Comparison of ENCODE assay signal across 1 cellular context in the genomic region with DNA sequence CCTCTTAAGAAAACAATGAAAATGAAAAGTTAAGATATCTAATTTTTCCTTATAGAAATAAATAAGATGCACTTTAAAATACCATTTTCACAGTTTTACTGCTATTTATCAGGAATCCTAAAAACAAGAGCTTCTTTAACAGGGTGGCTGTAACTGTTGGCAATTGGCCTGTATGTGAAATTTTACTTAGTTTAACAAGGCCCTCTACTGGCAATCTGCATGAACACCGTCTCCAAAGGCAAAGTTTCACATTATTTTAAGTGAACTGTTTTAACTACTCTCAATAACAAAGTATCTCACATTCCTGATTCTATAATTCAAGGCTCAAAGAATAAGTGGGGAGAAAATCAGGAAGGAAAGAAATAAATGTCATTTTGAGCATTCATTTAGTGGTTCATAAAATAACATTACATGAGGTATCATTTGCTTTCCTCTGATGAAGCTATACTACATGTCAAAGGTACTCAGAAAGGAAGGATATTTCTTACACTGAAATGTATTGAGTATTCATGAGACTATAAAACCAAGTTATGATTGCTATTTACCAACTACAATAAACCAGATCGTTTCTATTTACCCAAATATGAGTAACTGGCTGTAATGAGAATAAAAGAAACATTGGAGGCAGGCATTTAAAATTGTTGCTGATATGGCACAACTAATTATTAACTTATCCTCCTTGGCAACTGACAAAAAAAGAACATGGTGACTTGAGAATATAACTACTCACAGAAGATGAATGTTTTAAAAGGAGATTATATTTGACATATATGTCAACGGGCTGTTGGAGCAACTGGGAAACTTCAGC.
TF ChIP-seq lines count a peak whose summit lies in the region.

No MANE protein-coding gene starts in this region.

TF ChIP-seq in GM23338, 12 proteins besides CTCF, POLR2A, EP300 and RAD21:
- TF ChIP-seq, protein P1, sequence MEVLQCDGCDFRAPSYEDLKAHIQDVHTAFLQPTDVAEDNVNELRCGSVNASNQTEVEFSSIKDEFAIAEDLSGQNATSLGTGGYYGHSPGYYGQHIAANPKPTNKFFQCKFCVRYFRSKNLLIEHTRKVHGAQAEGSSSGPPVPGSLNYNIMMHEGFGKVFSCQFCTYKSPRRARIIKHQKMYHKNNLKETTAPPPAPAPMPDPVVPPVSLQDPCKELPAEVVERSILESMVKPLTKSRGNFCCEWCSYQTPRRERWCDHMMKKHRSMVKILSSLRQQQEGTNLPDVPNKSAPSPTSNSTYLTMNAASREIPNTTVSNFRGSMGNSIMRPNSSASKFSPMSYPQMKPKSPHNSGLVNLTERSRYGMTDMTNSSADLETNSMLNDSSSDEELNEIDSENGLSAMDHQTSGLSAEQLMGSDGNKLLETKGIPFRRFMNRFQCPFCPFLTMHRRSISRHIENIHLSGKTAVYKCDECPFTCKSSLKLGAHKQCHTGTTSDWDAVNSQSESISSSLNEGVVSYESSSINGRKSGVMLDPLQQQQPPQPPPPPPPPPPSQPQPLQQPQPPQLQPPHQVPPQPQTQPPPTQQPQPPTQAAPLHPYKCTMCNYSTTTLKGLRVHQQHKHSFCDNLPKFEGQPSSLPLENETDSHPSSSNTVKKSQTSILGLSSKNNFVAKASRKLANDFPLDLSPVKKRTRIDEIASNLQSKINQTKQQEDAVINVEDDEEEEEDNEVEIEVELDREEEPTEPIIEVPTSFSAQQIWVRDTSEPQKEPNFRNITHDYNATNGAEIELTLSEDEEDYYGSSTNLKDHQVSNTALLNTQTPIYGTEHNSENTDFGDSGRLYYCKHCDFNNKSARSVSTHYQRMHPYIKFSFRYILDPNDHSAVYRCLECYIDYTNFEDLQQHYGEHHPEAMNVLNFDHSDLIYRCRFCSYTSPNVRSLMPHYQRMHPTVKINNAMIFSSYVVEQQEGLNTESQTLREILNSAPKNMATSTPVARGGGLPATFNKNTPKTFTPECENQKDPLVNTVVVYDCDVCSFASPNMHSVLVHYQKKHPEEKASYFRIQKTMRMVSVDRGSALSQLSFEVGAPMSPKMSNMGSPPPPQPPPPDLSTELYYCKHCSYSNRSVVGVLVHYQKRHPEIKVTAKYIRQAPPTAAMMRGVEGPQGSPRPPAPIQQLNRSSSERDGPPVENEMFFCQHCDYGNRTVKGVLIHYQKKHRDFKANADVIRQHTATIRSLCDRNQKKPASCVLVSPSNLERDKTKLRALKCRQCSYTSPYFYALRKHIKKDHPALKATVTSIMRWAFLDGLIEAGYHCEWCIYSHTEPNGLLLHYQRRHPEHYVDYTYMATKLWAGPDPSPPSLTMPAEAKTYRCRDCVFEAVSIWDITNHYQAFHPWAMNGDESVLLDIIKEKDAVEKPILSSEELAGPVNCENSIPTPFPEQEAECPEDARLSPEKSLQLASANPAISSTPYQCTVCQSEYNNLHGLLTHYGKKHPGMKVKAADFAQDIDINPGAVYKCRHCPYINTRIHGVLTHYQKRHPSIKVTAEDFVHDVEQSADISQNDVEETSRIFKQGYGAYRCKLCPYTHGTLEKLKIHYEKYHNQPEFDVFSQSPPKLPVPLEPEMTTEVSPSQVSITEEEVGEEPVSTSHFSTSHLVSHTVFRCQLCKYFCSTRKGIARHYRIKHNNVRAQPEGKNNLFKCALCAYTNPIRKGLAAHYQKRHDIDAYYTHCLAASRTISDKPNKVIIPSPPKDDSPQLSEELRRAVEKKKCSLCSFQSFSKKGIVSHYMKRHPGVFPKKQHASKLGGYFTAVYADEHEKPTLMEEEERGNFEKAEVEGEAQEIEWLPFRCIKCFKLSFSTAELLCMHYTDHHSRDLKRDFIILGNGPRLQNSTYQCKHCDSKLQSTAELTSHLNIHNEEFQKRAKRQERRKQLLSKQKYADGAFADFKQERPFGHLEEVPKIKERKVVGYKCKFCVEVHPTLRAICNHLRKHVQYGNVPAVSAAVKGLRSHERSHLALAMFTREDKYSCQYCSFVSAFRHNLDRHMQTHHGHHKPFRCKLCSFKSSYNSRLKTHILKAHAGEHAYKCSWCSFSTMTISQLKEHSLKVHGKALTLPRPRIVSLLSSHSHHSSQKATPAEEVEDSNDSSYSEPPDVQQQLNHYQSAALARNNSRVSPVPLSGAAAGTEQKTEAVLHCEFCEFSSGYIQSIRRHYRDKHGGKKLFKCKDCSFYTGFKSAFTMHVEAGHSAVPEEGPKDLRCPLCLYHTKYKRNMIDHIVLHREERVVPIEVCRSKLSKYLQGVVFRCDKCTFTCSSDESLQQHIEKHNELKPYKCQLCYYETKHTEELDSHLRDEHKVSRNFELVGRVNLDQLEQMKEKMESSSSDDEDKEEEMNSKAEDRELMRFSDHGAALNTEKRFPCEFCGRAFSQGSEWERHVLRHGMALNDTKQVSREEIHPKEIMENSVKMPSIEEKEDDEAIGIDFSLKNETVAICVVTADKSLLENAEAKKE (CRISPR knock-in tag; IDR thresholded peaks at IDR 0.05), result no peak
- TF ChIP-seq ZNF114 (CRISPR knock-in tag; IDR thresholded peaks at IDR 0.05) (no peak), NANOG (IDR thresholded peaks at IDR 0.05; ENCODE audit: borderline replicate concordance) (no peak), STAT1 (IDR thresholded peaks at IDR 0.05; ENCODE audit: unreplicated experiment) (no peak), ZNF331 (CRISPR knock-in tag; IDR thresholded peaks at IDR 0.05; ENCODE audit: low read depth) (no peak), JUNB (IDR thresholded peaks at IDR 0.05; ENCODE audit: unreplicated experiment) (no peak), CREB1 (CRISPR knock-in tag; IDR thresholded peaks at IDR 0.05; ENCODE audit: low read depth) (no peak), POLR2AphosphoS5 (IDR thresholded peaks at IDR 0.05; ENCODE audit: low read depth) (no peak), EZH2 (IDR thresholded peaks at IDR 0.05; ENCODE audit: low read depth, unreplicated experiment) (no peak), EZH2phosphoT487 (IDR thresholded peaks at IDR 0.05; ENCODE audit: unreplicated experiment) (no peak)
- TF ChIP-seq, protein P2, sequence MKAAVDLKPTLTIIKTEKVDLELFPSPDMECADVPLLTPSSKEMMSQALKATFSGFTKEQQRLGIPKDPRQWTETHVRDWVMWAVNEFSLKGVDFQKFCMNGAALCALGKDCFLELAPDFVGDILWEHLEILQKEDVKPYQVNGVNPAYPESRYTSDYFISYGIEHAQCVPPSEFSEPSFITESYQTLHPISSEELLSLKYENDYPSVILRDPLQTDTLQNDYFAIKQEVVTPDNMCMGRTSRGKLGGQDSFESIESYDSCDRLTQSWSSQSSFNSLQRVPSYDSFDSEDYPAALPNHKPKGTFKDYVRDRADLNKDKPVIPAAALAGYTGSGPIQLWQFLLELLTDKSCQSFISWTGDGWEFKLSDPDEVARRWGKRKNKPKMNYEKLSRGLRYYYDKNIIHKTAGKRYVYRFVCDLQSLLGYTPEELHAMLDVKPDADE (IDR thresholded peaks at IDR 0.05), result no peak
- TF ChIP-seq, protein P3, sequence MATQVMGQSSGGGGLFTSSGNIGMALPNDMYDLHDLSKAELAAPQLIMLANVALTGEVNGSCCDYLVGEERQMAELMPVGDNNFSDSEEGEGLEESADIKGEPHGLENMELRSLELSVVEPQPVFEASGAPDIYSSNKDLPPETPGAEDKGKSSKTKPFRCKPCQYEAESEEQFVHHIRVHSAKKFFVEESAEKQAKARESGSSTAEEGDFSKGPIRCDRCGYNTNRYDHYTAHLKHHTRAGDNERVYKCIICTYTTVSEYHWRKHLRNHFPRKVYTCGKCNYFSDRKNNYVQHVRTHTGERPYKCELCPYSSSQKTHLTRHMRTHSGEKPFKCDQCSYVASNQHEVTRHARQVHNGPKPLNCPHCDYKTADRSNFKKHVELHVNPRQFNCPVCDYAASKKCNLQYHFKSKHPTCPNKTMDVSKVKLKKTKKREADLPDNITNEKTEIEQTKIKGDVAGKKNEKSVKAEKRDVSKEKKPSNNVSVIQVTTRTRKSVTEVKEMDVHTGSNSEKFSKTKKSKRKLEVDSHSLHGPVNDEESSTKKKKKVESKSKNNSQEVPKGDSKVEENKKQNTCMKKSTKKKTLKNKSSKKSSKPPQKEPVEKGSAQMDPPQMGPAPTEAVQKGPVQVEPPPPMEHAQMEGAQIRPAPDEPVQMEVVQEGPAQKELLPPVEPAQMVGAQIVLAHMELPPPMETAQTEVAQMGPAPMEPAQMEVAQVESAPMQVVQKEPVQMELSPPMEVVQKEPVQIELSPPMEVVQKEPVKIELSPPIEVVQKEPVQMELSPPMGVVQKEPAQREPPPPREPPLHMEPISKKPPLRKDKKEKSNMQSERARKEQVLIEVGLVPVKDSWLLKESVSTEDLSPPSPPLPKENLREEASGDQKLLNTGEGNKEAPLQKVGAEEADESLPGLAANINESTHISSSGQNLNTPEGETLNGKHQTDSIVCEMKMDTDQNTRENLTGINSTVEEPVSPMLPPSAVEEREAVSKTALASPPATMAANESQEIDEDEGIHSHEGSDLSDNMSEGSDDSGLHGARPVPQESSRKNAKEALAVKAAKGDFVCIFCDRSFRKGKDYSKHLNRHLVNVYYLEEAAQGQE (IDR thresholded peaks at IDR 0.05; ENCODE audit: unreplicated experiment), result no peak
